Comparison of ENCODE assay signal across 23 cellular contexts in genomic region chr15:91516866-91517265, GRCh38.
DNase-seq lines count a peak whose midpoint lies in the region; TF ChIP-seq lines count a peak whose summit lies in the region.
"Had no signal": no experiment of that assay in that cellular context is flagged by ENCODE, and none has a peak within 500 bp of the region (broad histone marks: within the 10 kb centered on the region; RNA-seq: fewer than 3 reads in every experiment).

No MANE protein-coding gene starts in this region.

- no peaks in the 10 kb centered on the region for H3K27me3 ChIP-seq in BLaER1 treated with 17β-estradiol and CSF1 and Interleukin-3, amounts not matched to agents 10 nM and 100 nM
- H3K27me3 ChIP-seq: esophagus muscularis mucosa, left lung, stomach, uterus had no signal

- TF ChIP-seq CTCF in progenitor cell of endocrine pancreas (IDR thresholded peaks at IDR 0.05; ENCODE audit: unreplicated experiment): no peak

- peaks cover 28 to 44% (median 38%) of the 10 kb centered on the region in 10 experiments for H3K4me1 ChIP-seq in BLaER1 treated with 17β-estradiol and CSF1 and Interleukin-3, amounts not matched to agents 10 nM and 100 nM
- H3K4me1 ChIP-seq: esophagus muscularis mucosa, left lung, stomach, uterus had no signal

- H3K4me3 ChIP-seq in BLaER1 treated with 17β-estradiol and CSF1 and Interleukin-3, amounts not matched to agents 10 nM and 100 nM: peak overlapping the region in 3 of 10 experiments; percentile 18 to 31 (median 19); a peak in 5 of 20 replicates
- H3K4me3 ChIP-seq: esophagus muscularis mucosa, GM23248, left lung, PC-9, stomach, uterus had no signal

- H3K36me3 ChIP-seq in BLaER1 treated with 17β-estradiol and CSF1 and Interleukin-3, amounts not matched to agents 10 nM and 100 nM: no peaks in the 10 kb centered on the region
- H3K36me3 ChIP-seq: esophagus muscularis mucosa, left lung, stomach, uterus had no signal

- peak overlapping the region in 6 of 11 experiments; percentile 6 to 40 (median 20); a peak in 5 of 22 replicates for H3K9ac ChIP-seq in BLaER1 treated with 17β-estradiol and CSF1 and Interleukin-3, amounts not matched to agents 10 nM and 100 nM
- H3K9ac ChIP-seq: GM23248 had no signal

- H3K36me3 Mint-ChIP-seq in progenitor cell of endocrine pancreas (ENCODE audit: insufficient read depth): no peaks in the 10 kb centered on the region

- H3K9me3 ChIP-seq in BLaER1 treated with 17β-estradiol and CSF1 and Interleukin-3, amounts not matched to agents 10 nM and 100 nM (replicated peaks in 1 of 11): no peaks in the 10 kb centered on the region
- H3K9me3 ChIP-seq: esophagus muscularis mucosa, left lung, stomach, uterus had no signal

- DNase-seq in NCI-H128 (lab: John Stamatoyannopoulos, UW; ENCODE audit: unreplicated experiment) (peak; percentile 20), NCI-H345 treated with DMSO at 0.1 percent for 48 hours (lab: John Stamatoyannopoulos, UW; ENCODE audit: unreplicated experiment) (peak; percentile 31), epithelial cell of prostate (ENCODE audit: low read depth, low spot score) (no peak), NCI-H2081 treated with DMSO at 0.1 percent for 48 hours (lab: John Stamatoyannopoulos, UW) (no peak), progenitor cell of endocrine pancreas (ENCODE audit: low spot score, unreplicated experiment) (no peak)
- DNase-seq in activated effector memory CD4-positive, alpha-beta T cell treated with anti-CD3 and anti-CD28 coated beads, Interleukin-2, amount 50 U/mL, for 16 hours: no peak
- DNase-seq: activated CD4-positive, alpha-beta T cell treated with anti-CD3 and anti-CD28 coated beads, Interleukin-2, amount 50 U/mL, for 4 hours; activated naive CD4-positive, alpha-beta T cell treated with Interleukin-2 at 50 U/mL for 16 hours; activated T-cell treated with anti-CD3 and anti-CD28 coated beads, Interleukin-2, amount 50 U/mL, for 72 hours; central memory CD4-positive, alpha-beta T cell; cortex of kidney; head of caudate nucleus; left lung; mesenchymal stem cell; NCI-H1694 treated with DMSO at 0.1 percent for 48 hours; NCI-H446 treated with DMSO at 0.1 percent for 48 hours; PC-9; stomach; T-helper 17 cell; uterus had no signal

- H3K9me3 Mint-ChIP-seq in progenitor cell of endocrine pancreas (ENCODE audit: low read depth): no peaks in the 10 kb centered on the region

- H3K4me2 ChIP-seq in BLaER1 treated with 17β-estradiol and CSF1 and Interleukin-3, amounts not matched to agents 10 nM and 100 nM: peak overlapping the region; percentile 64 to 88 (median 82)
- H3K4me2 ChIP-seq: PC-9 had no signal

- no peaks in the 10 kb centered on the region for H4K20me1 ChIP-seq in BLaER1 treated with 17β-estradiol and CSF1 and Interleukin-3, amounts not matched to agents 10 nM and 100 nM

- no peak overlapping the region for H3K4me3 Mint-ChIP-seq in progenitor cell of endocrine pancreas (ENCODE audit: low read depth)
- H3K4me3 Mint-ChIP-seq: activated T-cell treated with anti-CD3 and anti-CD28 coated beads, Interleukin-2, amount 50 U/mL, for 72 hours; T-helper 17 cell had no signal

- no peak overlapping the region for H3K27ac Mint-ChIP-seq in progenitor cell of endocrine pancreas
- H3K27ac Mint-ChIP-seq: activated T-cell treated with anti-CD3 and anti-CD28 coated beads, Interleukin-2, amount 50 U/mL, for 72 hours; T-helper 17 cell had no signal

- H3K4me1 Mint-ChIP-seq in progenitor cell of endocrine pancreas (ENCODE audit: low read depth): no peaks in the 10 kb centered on the region
- H3K4me1 Mint-ChIP-seq: T-helper 17 cell had no signal

- H3K27me3 Mint-ChIP-seq in progenitor cell of endocrine pancreas: peaks cover 3% of the 10 kb centered on the region
- H3K27me3 Mint-ChIP-seq: T-helper 17 cell had no signal

- peak overlapping the region in 9 of 11 experiments; percentile 14 to 68 (median 60); a peak in 17 of 22 replicates for H3K27ac ChIP-seq in BLaER1 treated with 17β-estradiol and CSF1 and Interleukin-3, amounts not matched to agents 10 nM and 100 nM
- peak overlapping the region; percentile 44 for H3K27ac ChIP-seq in epithelial cell of prostate
- H3K27ac ChIP-seq: esophagus muscularis mucosa, GM23248, left lung, PC-9, stomach, uterus had no signal

Comparison
In these comparisons a context has a peak if more than half of its experiments do, and no peak if none do; other contexts are left out.
1. DNase-seq: peak in NCI-H128 (single experiment) and NCI-H345 treated with DMSO at 0.1 percent for 48 hours (single experiment); none in epithelial cell of prostate (single experiment), NCI-H2081 treated with DMSO at 0.1 percent for 48 hours (single experiment), activated effector memory CD4-positive, alpha-beta T cell treated with anti-CD3 and anti-CD28 coated beads, Interleukin-2, amount 50 U/mL, for 16 hours (single experiment) and progenitor cell of endocrine pancreas (single experiment).